Comparison of ENCODE assay signal across 13 cellular contexts in genomic region chr19:39052846-39053245, GRCh38. TPM values are rescaled to one million over a fixed set of nuclear protein-coding genes. Genes with fewer than 3 reads are reported as not detected.
"Had no signal": no experiment of that assay in that cellular context is flagged by ENCODE, and none has a peak within 500 bp of the region (broad histone marks: within the 10 kb centered on the region; RNA-seq: fewer than 3 reads in every experiment).

No MANE protein-coding gene starts in this region.

- H3K27me3 ChIP-seq: ovary, transverse colon had no signal

- H3K4me3 ChIP-seq: gastroesophageal sphincter, ovary, transverse colon had no signal

- H3K27ac ChIP-seq: gastroesophageal sphincter, ovary, transverse colon, VCaP had no signal

- H3K36me3 ChIP-seq: gastroesophageal sphincter, ovary, transverse colon had no signal

- H3K27ac Mint-ChIP-seq: activated naive CD4-positive, alpha-beta T cell treated with anti-CD3 and anti-CD28 coated beads, Interleukin-2, amount 10 ng/mL, durations not matched to agents 7 days and 5 days; nephron progenitor cell; stimulated activated memory B cell treated with anti-CD40 and anti-IgM and Interleukin-4, amounts not matched to agents 10 μg/mL and 1 μg/mL and 100 μg/mL, for 72 hours; T-helper 1 cell treated with Interleukin-12 subunit alpha and Interleukin-12 subunit beta and Interleukin-4 antibody, amounts not matched to agents 30 μg/mL and 1 μg/mL, for 36 hours had no signal

- H3K4me1 ChIP-seq: gastroesophageal sphincter, transverse colon had no signal

- ATAC-seq: gastroesophageal sphincter had no signal

- FAIRE-seq: astrocyte, bronchial epithelial cell had no signal

- H3K9me3 ChIP-seq: ovary, transverse colon had no signal

- H3K9me3 Mint-ChIP-seq: activated naive CD4-positive, alpha-beta T cell treated with anti-CD3 and anti-CD28 coated beads, Interleukin-2, amount 10 ng/mL, durations not matched to agents 7 days and 5 days; T-helper 1 cell treated with Interleukin-12 subunit alpha and Interleukin-12 subunit beta and Interleukin-4 antibody, amounts not matched to agents 30 μg/mL and 1 μg/mL, for 36 hours had no signal

- H3K4me3 Mint-ChIP-seq: activated naive CD4-positive, alpha-beta T cell treated with anti-CD3 and anti-CD28 coated beads, Interleukin-2, amount 10 ng/mL, durations not matched to agents 7 days and 5 days; nephron progenitor cell; stimulated activated memory B cell treated with anti-CD40 and anti-IgM and Interleukin-4, amounts not matched to agents 10 μg/mL and 1 μg/mL and 100 μg/mL, for 72 hours; T-helper 1 cell treated with Interleukin-12 subunit alpha and Interleukin-12 subunit beta and Interleukin-4 antibody, amounts not matched to agents 30 μg/mL and 1 μg/mL, for 36 hours had no signal

- H3K36me3 Mint-ChIP-seq: activated naive CD4-positive, alpha-beta T cell treated with anti-CD3 and anti-CD28 coated beads, Interleukin-2, amount 10 ng/mL, durations not matched to agents 7 days and 5 days; stimulated activated memory B cell treated with anti-CD40 and anti-IgM and Interleukin-4, amounts not matched to agents 10 μg/mL and 1 μg/mL and 100 μg/mL, for 72 hours had no signal

- H3K4me1 Mint-ChIP-seq: activated naive CD4-positive, alpha-beta T cell treated with anti-CD3 and anti-CD28 coated beads, Interleukin-2, amount 10 ng/mL, durations not matched to agents 7 days and 5 days; stimulated activated memory B cell treated with anti-CD40 and anti-IgM and Interleukin-4, amounts not matched to agents 10 μg/mL and 1 μg/mL and 100 μg/mL, for 72 hours had no signal

RNA-seq across cellular contexts. Expression of gene ACP7, which starts 31.3 kb away (rescaled TPM):
- total RNA-seq: astrocyte, chondrocyte, ovary, skeletal muscle tissue, transverse colon had no signal
- polyA plus RNA-seq: liver, ovary had no signal
